ENCODE assay signal across 19 cellular contexts in genomic region chr5:146682899-146683298, GRCh38.
A peak's percentile ranks its signal among the peaks of the same experiment; 100 is the strongest.
DNase-seq lines count a peak whose midpoint lies in the region; ATAC-seq, FAIRE-seq and TF ChIP-seq lines count a peak whose summit lies in the region.
"Had no signal": no experiment of that assay in that cellular context is flagged by ENCODE, and none has a peak within 500 bp of the region (broad histone marks: within the 10 kb centered on the region; RNA-seq: fewer than 3 reads in every experiment).

No MANE protein-coding gene starts in this region.

- H3K9me3 Mint-ChIP-seq in CD4-positive, alpha-beta T cell: no peaks in the 10 kb centered on the region
- H3K9me3 Mint-ChIP-seq: CD14-positive monocyte; CD8-positive, alpha-beta T cell had no signal

- CTCF ChIA-PET in CD4-positive, alpha-beta T cell (lab: Charles Lee): no interaction called here

- H3K27me3 ChIP-seq in GM23248 (replicated peaks; ENCODE audit: insufficient read depth) (no peaks in the 10 kb centered on the region), bronchial epithelial cell (ENCODE audit: control insufficient read depth, insufficient read depth, low read length) (no peaks in the 10 kb centered on the region), tibial artery (no peaks in the 10 kb centered on the region)
- H3K27me3 ChIP-seq in CD4-positive, alpha-beta T cell (ENCODE audit: control insufficient read depth, insufficient read depth, low read length): no peaks in the 10 kb centered on the region
- H3K27me3 ChIP-seq: BLaER1 had no signal

- peak; percentile 37 for DNase-seq in GM23248
- DNase-seq in bronchial epithelial cell (ENCODE audit: low read depth): no peak
- DNase-seq in occipital lobe (lab: John Stamatoyannopoulos, UW): peak; percentile 18
- no peak for DNase-seq in tibial artery
- DNase-seq in midbrain (lab: John Stamatoyannopoulos, UW): no peak
- DNase-seq in CD4-positive, alpha-beta T cell: no peak
- no peak for DNase-seq in SHP77 treated with DMSO at 0.1 percent for 48 hours (lab: John Stamatoyannopoulos, UW)
- DNase-seq: 8988T; Calu3; CD8-positive, alpha-beta T cell; DMS79 treated with DMSO at 0.1 percent for 48 hours; GF-D8; GOT3; H7; HFFc6; IMR-90 had no signal

- no peak overlapping the region for H2AFZ ChIP-seq in GM23248

- no peak for TF ChIP-seq CTCF in bronchial epithelial cell (IDR thresholded peaks at IDR 0.05; ENCODE audit: insufficient read depth, low read length, severe bottlenecking)
- no peak for TF ChIP-seq CTCF in tibial artery (IDR thresholded peaks at IDR 0.05)
- no peak for TF ChIP-seq CTCF in CD4-positive, alpha-beta T cell (IDR thresholded peaks at IDR 0.05)

- no peak overlapping the region for H3K4me2 ChIP-seq in GM23248 (ENCODE audit: unreplicated experiment)
- H3K4me2 ChIP-seq: BLaER1 had no signal

- H3K4me3 ChIP-seq in GM23248 (no peak overlapping the region), bronchial epithelial cell (ENCODE audit: low read depth, low read length) (no peak overlapping the region), tibial artery (no peak overlapping the region)
- H3K4me3 ChIP-seq: BLaER1 had no signal

- POLR2A ChIA-PET in CD4-positive, alpha-beta T cell (lab: Charles Lee): no interaction called here

- no peaks in the 10 kb centered on the region for H3K36me3 ChIP-seq in GM23248 (ENCODE audit: low read depth)
- H3K36me3 ChIP-seq in bronchial epithelial cell (ENCODE audit: control insufficient read depth, insufficient read depth, low read length): no peaks in the 10 kb centered on the region
- no peaks in the 10 kb centered on the region for H3K36me3 ChIP-seq in tibial artery
- H3K36me3 ChIP-seq: BLaER1 had no signal

- WGBS in GM23248 (ENCODE audit: low coverage in 1 of 2, low lambda C conversion rate in 2 of 2, missing lambda C conversion rate in 2 of 2), 2 experiments: 25 to 40% methylated on average over 3 of the region's 3 CpGs

- H3F3A ChIP-seq in GM23248 (ENCODE audit: insufficient read depth): peaks cover 9% of the 10 kb centered on the region; the same call in 1 of the 2 replicates

- intact Hi-C loops in tibial artery (cut with DNase I; ENCODE audit: low total_unique reads): no loop called here
- intact Hi-C loops in CD4-positive, alpha-beta T cell (cut with DNase I, micrococcal nuclease): no loop called here

- H3K36me3 Mint-ChIP-seq in CD4-positive, alpha-beta T cell (ENCODE audit: low read depth): no peaks in the 10 kb centered on the region
- H3K36me3 Mint-ChIP-seq: CD14-positive monocyte; CD8-positive, alpha-beta T cell had no signal

- H3K27ac ChIP-seq in GM23248 (no peak overlapping the region), tibial artery (peak overlapping the region; percentile 5 to 63)
- H3K27ac ChIP-seq in CD4-positive, alpha-beta T cell (ENCODE audit: low read depth, low read length): no peak overlapping the region
- H3K27ac ChIP-seq: BLaER1 had no signal

- no peak overlapping the region for H3K9ac ChIP-seq in GM23248
- H3K9ac ChIP-seq: BLaER1 had no signal

- H3K4me1 Mint-ChIP-seq in CD4-positive, alpha-beta T cell (ENCODE audit: low read depth): no peaks in the 10 kb centered on the region
- H3K4me1 Mint-ChIP-seq: CD14-positive monocyte had no signal

- no peaks in the 10 kb centered on the region for H3K9me2 ChIP-seq in GM23248 (ENCODE audit: insufficient read depth)

- H3K27ac Mint-ChIP-seq in CD4-positive, alpha-beta T cell: no peak overlapping the region
- H3K27ac Mint-ChIP-seq: CD14-positive monocyte; CD8-positive, alpha-beta T cell; HFFc6 had no signal

- ATAC-seq in CD4-positive, alpha-beta T cell (ENCODE audit: poor library complexity): no peak
- ATAC-seq: CD8-positive, alpha-beta T cell; HCT116 had no signal

- H3K27me3 Mint-ChIP-seq in CD4-positive, alpha-beta T cell: no peaks in the 10 kb centered on the region

- H4K20me1 ChIP-seq in GM23248 (ENCODE audit: insufficient read depth): no peaks in the 10 kb centered on the region
- H4K20me1 ChIP-seq: BLaER1 had no signal

- FAIRE-seq in bronchial epithelial cell (lab: Jason Lieb, UNC): peak; percentile 66

- in situ Hi-C loops in GM23248 (cut with MboI): no loop called here

- H3K4me1 ChIP-seq in GM23248 (ENCODE audit: insufficient read depth): peaks cover 15% of the 10 kb centered on the region
- H3K4me1 ChIP-seq in tibial artery: peaks cover 0 to 25% (median 7%) of the 10 kb centered on the region in 4 donors
- H3K4me1 ChIP-seq: BLaER1 had no signal

- H3K79me2 ChIP-seq in GM23248 (ENCODE audit: insufficient read depth): no peaks in the 10 kb centered on the region

- H3K9me3 ChIP-seq in GM23248 (ENCODE audit: low read depth): no peaks in the 10 kb centered on the region
- H3K9me3 ChIP-seq in tibial artery: no peaks in the 10 kb centered on the region
- no peaks in the 10 kb centered on the region for H3K9me3 ChIP-seq in CD4-positive, alpha-beta T cell (ENCODE audit: control insufficient read depth, low read length)
- H3K9me3 ChIP-seq: BLaER1 had no signal

- H3K4me3 Mint-ChIP-seq in CD4-positive, alpha-beta T cell: no peak overlapping the region
- H3K4me3 Mint-ChIP-seq: CD14-positive monocyte; CD8-positive, alpha-beta T cell; HFFc6 had no signal

Comparison
In these comparisons a context has a peak if more than half of its experiments do, and no peak if none do; other contexts are left out.
1. DNase-seq: peak in GM23248 (single experiment) and occipital lobe (single experiment); none in bronchial epithelial cell (single experiment), tibial artery (0 of 2), midbrain (single experiment), CD4-positive, alpha-beta T cell (0 of 10) and SHP77 treated with DMSO at 0.1 percent for 48 hours (single experiment).
2. H3K27ac ChIP-seq: peak in tibial artery (2 of 2); none in GM23248 (single experiment) and CD4-positive, alpha-beta T cell (single experiment).